ENCODE assay signal across 19 cellular contexts in the genomic region with DNA sequence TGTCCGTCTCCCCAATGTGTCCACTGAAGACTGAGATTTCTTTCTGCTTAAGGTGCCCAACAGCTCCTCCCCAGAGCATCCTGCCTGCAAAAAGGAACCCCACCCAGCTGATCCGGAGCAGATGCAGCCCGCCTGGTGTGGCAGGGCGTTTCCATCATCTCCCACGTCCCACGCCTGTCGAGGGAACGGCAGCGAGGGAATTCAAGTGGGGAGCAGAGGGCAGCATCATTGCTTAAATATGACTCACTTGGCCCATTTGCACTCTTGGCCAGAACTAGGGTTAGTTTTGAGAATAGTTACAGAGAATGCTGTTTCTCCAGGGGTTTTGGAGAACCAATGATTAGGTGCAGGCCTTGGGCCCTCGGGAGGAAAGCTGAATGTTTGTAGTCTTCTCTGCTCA. TPM values are rescaled to one million over a fixed set of nuclear protein-coding genes. Genes with fewer than 3 reads are reported as not detected.
A peak's percentile ranks its signal among the peaks of the same experiment; 100 is the strongest.
DNase-seq lines count a peak whose midpoint lies in the region; ATAC-seq, FAIRE-seq and TF ChIP-seq lines count a peak whose summit lies in the region.
"Had no signal": no experiment of that assay in that cellular context is flagged by ENCODE, and none has a peak within 500 bp of the region (broad histone marks: within the 10 kb centered on the region; RNA-seq: fewer than 3 reads in every experiment).

No MANE protein-coding gene starts in this region.

- dilution Hi-C loops in keratinocyte (cut with MboI; ENCODE audit: extremely low pct_ligation_motif_present, low sequenced_read_pairs): no loop called here

- DNase-seq in ELR (ENCODE audit: low read depth) (peak; percentile 23), keratinocyte (ENCODE audit: low read depth, low spot score) (no peak), spleen (peak; percentile 62), SIG-M5 (lab: John Stamatoyannopoulos, UW) (no peak), frontal cortex (ENCODE audit: low spot score in 2 of 2) (no peak), KG1 (lab: John Stamatoyannopoulos, UW) (no peak), GM19239 (ENCODE audit: insufficient read length, low spot score) (no peak)
- DNase-seq: adrenal gland, GOT3, naive B cell, NCI-H1694 treated with DMSO at 0.1 percent for 48 hours, NCI-H510A, PC-3 had no signal

- H3K27me3 ChIP-seq in keratinocyte (ENCODE audit: control insufficient read depth, extremely low read depth, insufficient read depth, low read length) (no peaks in the 10 kb centered on the region), spleen (replicated peaks in 1 of 7) (no peaks in the 10 kb centered on the region)
- H3K27me3 ChIP-seq: adrenal gland, hepatocyte had no signal

- TF ChIP-seq CTCF in keratinocyte (optimal IDR thresholded peaks at IDR 0.05 in 1 of 3, IDR thresholded peaks at IDR 0.05 in 1 of 3, conservative IDR thresholded peaks at IDR 0.05 in 1 of 3; ENCODE audit: extremely low read depth in 1 of 3, insufficient read depth in 2 of 3, low read length in 3 of 3) (no peak), spleen (IDR thresholded peaks at IDR 0.05 in 8 of 11, conservative IDR thresholded peaks at IDR 0.05 in 3 of 11) (no peak)

- ATAC-seq in esophagus mucosa: peak; percentile 15
- ATAC-seq: PC-3 had no signal

- H2AFZ ChIP-seq in keratinocyte (ENCODE audit: control insufficient read depth, low read length): peak overlapping the region; percentile 42
- H2AFZ ChIP-seq: hepatocyte had no signal

- no peaks in the 10 kb centered on the region for H3K9me3 ChIP-seq in keratinocyte (ENCODE audit: control insufficient read depth, low read depth, low read length)
- H3K9me3 ChIP-seq in spleen: no peaks in the 10 kb centered on the region
- H3K9me3 ChIP-seq: adrenal gland had no signal

- H3K4me1 ChIP-seq in keratinocyte (ENCODE audit: control insufficient read depth, extremely low read depth, insufficient read depth, low read length) (peaks cover 19% of the 10 kb centered on the region), spleen (peaks cover 0 to 14% (median 3%) of the 10 kb centered on the region in 6 donors)
- H3K4me1 ChIP-seq: adrenal gland had no signal

- H3K36me3 ChIP-seq in keratinocyte (ENCODE audit: control insufficient read depth in 2 of 2, extremely low read depth in 1 of 2, insufficient read depth in 2 of 2, low read length in 2 of 2) (no peaks in the 10 kb centered on the region), spleen (no peaks in the 10 kb centered on the region)
- H3K36me3 ChIP-seq: adrenal gland had no signal

- TF ChIP-seq POLR2A in spleen (IDR thresholded peaks at IDR 0.05): no peak

- H3K27ac ChIP-seq in keratinocyte (ENCODE audit: control insufficient read depth, insufficient read depth, low read length) (no peak overlapping the region), spleen (peak overlapping the region in 5 of 8 donors; percentile 44 to 66 (median 56))
- H3K27ac ChIP-seq: adrenal gland, C4-2B, hepatocyte had no signal

- WGBS in spleen, 5 donors: 82 to 92% (median 86%) methylated on average over 10 of the region's 10 CpGs

- no peaks in the 10 kb centered on the region for H3K9me1 ChIP-seq in keratinocyte (ENCODE audit: control insufficient read depth, extremely low read depth, insufficient read depth, low read length)

- no peak overlapping the region for H3K4me2 ChIP-seq in keratinocyte (ENCODE audit: control insufficient read depth, extremely low read depth, insufficient read depth, low read depth, low read length)
- H3K4me2 ChIP-seq: hepatocyte had no signal

- H4K20me1 ChIP-seq in keratinocyte (ENCODE audit: control insufficient read depth, extremely low read depth, insufficient read depth, low read length): no peaks in the 10 kb centered on the region

- no peak for FAIRE-seq in keratinocyte (lab: Jason Lieb, UNC)
- FAIRE-seq in frontal cortex (lab: Jason Lieb, UNC): no peak
- FAIRE-seq in GM19239 (lab: Jason Lieb, UNC): no peak
- FAIRE-seq: HTR-8/SVneo had no signal

- H3K79me2 ChIP-seq in keratinocyte (ENCODE audit: control insufficient read depth, insufficient read depth, low read length): no peaks in the 10 kb centered on the region
- H3K79me2 ChIP-seq: hepatocyte had no signal

- H3K4me3 ChIP-seq in keratinocyte (ENCODE audit: control insufficient read depth in 2 of 3, extremely low read depth in 1 of 3, insufficient read depth in 2 of 3, low read depth in 1 of 3, low read length in 3 of 3) (no peak overlapping the region), spleen (no peak overlapping the region)
- H3K4me3 ChIP-seq: adrenal gland, hepatocyte had no signal

- no peak overlapping the region for H3K9ac ChIP-seq in keratinocyte (ENCODE audit: control insufficient read depth, extremely low read depth, insufficient read depth, low read length)

- intact Hi-C loops in spleen (cut with DNase I; ENCODE audit: low total_unique reads): no loop called here

RNA-seq across cellular contexts. Expression of gene VWA2, which starts 20.8 kb away (rescaled TPM):
- total RNA-seq in esophagus mucosa (3.5 TPM), spleen (1 to 10 TPM in 4 of 7 donors, under 1 TPM in 2, not detected in 1; 0.46 to 1.9 (median 1.3) TPM), frontal cortex (2.9 TPM)
- polyA plus RNA-seq in keratinocyte (0.35 to 0.49 TPM (median 0.41 TPM) in 3 replicates), spleen (under 1 TPM; 0.02 to 0.22 (median 0.07) TPM)
- not detected for polyA plus RNA-seq in keratinocyte (2011; ENCODE audit: low read depth)
- polyA plus RNA-seq in keratinocyte (2011; cell fraction: cytosol; rRNA removed): 0.06 and 0.14 TPM in 2 replicates
- 1.1 TPM in 2 replicates for polyA plus RNA-seq in keratinocyte (2011; cell fraction: nucleus; rRNA removed)
- 0.38 and 0.48 TPM in 2 replicates for polyA plus RNA-seq in keratinocyte (2012; ENCODE audit: low replicate concordance)
- 0.66 to 0.93 TPM (median 0.73 TPM) in 3 replicates for polyA minus RNA-seq in keratinocyte
- 1.5 TPM for polyA minus RNA-seq in keratinocyte (2011; cell fraction: cytosol; rRNA and poly(A)+ RNA removed)
- 2.1 and 2.7 TPM in 2 replicates for polyA minus RNA-seq in keratinocyte (2011; cell fraction: nucleus; rRNA and poly(A)+ RNA removed)
- total RNA-seq: activated T-helper 1 cell treated with anti-CD3 and anti-CD28 coated beads, Interleukin-12 subunit alpha, Interleukin-12 subunit beta, Interleukin-2, Interleukin-4 antibody, amounts not matched to agents 30 ng/mL and 10 ng/mL and 1 ng/mL, durations not matched to agents 14 hours and 24 hours and 36 hours; M059J; PC-3 had no signal
- polyA plus RNA-seq: adrenal gland had no signal

Comparison
In these comparisons a context has a peak if more than half of its experiments do, and no peak if none do; other contexts are left out.
1. DNase-seq: peak in ELR (single experiment) and spleen (single experiment); none in keratinocyte (single experiment), SIG-M5 (single experiment), frontal cortex (0 of 2), KG1 (single experiment) and GM19239 (single experiment).